In the genomic region with DNA sequence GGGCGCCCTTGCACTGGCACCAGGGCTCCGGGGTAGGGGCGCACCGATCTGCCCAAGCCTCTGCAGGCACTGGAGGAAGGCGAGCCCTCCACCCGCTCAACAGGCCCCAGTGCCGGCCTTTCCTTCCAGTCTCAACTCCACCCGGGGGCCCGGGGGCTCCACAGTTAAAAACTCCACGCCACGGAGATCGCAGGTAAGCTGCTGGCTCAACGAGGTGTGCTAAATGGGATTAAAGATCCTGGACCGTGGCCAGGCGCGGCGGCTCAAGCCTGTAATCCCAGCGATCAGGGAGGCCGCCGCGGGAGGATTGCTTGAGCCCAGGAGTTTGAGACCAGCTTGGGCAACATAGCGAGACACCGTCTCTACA, we compare ENCODE assay signal across 8 cellular contexts. TPM values are rescaled to one million over a fixed set of nuclear protein-coding genes. Genes with fewer than 3 reads are reported as not detected.
A peak's percentile ranks its signal among the peaks of the same experiment; 100 is the strongest.
DNase-seq lines count a peak whose midpoint lies in the region; ATAC-seq, FAIRE-seq and TF ChIP-seq lines count a peak whose summit lies in the region.

No MANE protein-coding gene starts in this region.

- ATAC-seq in naive B cell (ENCODE audit: low read depth in 2 of 2), result no peak

- H3K27me3 Mint-ChIP-seq in naive B cell, result no peaks in the 10 kb centered on the region

- H3K27ac Mint-ChIP-seq in naive B cell, result peak overlapping the region; percentile 21 to 97 (median 88)

- POLR2A ChIA-PET in AG04449 (lab: Yijun Ruan, JAX), result no interaction called here

- peak overlapping the region; percentile 47 for H3K27ac ChIP-seq in cingulate gyrus (ENCODE audit: low read depth, low read length)

- H3K9me3 Mint-ChIP-seq in naive B cell, result no peaks in the 10 kb centered on the region

- DNase-seq in AG04449 (ENCODE audit: low read depth, low spot score) (no peak), LNCaP clone FGC (ENCODE audit: low read depth) (no peak), naive B cell (no peak), cortex of kidney (lab: John Stamatoyannopoulos, UW) (no peak), glomerular visceral epithelial cell (ENCODE audit: extremely low spot score) (no peak), GM12891 (ENCODE audit: insufficient read length, low spot score) (no peak)
- no peak for DNase-seq in stimulated activated CD4-positive, alpha-beta T cell treated with anti-CD3 and anti-CD28 coated beads, Interleukin-1b, Interleukin-23, amount 100 ng/mL, for 48 hours

- TF ChIP-seq CTCF in AG04449 (IDR thresholded peaks at IDR 0.05; ENCODE audit: insufficient read depth, low read length, missing control alignments) (no peak), LNCaP clone FGC (IDR thresholded peaks at IDR 0.05; ENCODE audit: control insufficient read depth, extremely low read depth, insufficient read depth) (no peak)

- CTCF ChIA-PET in AG04449 (lab: Yijun Ruan, JAX), result interaction anchor here (0.5 to 1.3 kb wide), 3 partner anchors 11 to 130 kb away, joined by 3 read pairs; no protein-coding TSS in a partner anchor

- TF ChIP-seq POLR2A in GM12891 (IDR thresholded peaks at IDR 0.05; ENCODE audit: low read depth, low read length), result no peak

- H3K36me3 Mint-ChIP-seq in naive B cell, result peaks cover 0 to 7% of the 10 kb centered on the region in 2 donors

- peaks cover 23 to 36% (median 27%) of the 10 kb centered on the region in 3 donors for H3K4me1 Mint-ChIP-seq in naive B cell

- H3K4me3 Mint-ChIP-seq in naive B cell, result peak overlapping the region; percentile 86 to 96 (median 90)

- no peak for FAIRE-seq in GM12891 (lab: Jason Lieb, UNC)

- peak overlapping the region; percentile 86; the same call in 1 of the 2 replicates for H3K4me3 ChIP-seq in AG04449 (ENCODE audit: low read depth, low read length)
- H3K4me3 ChIP-seq in LNCaP clone FGC (ENCODE audit: low read depth, low read length), result peak overlapping the region; percentile 96

TF ChIP-seq in GM12891, 5 proteins besides CTCF, POLR2A, EP300 and RAD21:
- TF ChIP-seq SPI1 (IDR thresholded peaks at IDR 0.05; ENCODE audit: low read depth, low read length), result no peak
- TF ChIP-seq POU2F2 (IDR thresholded peaks at IDR 0.05; ENCODE audit: low read depth, low read length), result no peak
- no peak for TF ChIP-seq TAF1 (IDR thresholded peaks at IDR 0.05; ENCODE audit: low read depth, low read length)
- TF ChIP-seq POLR2AphosphoS5 (IDR thresholded peaks at IDR 0.05; ENCODE audit: low read depth, low read length), result no peak
- no peak for TF ChIP-seq PAX5 (IDR thresholded peaks at IDR 0.05; ENCODE audit: insufficient read depth, low read length, severe bottlenecking)

RNA-seq across cellular contexts. Expression of a gene that starts 0.5 kb away (rescaled TPM):
- 1 to 10 TPM in 1 of 6 donors, under 1 TPM in 3, not detected in 2; 0.13 to 1.2 (median 0.49) TPM for polyA plus RNA-seq in naive B cell (ENCODE audit: low read depth in 6 of 6)
- polyA plus RNA-seq in GM12891 (2012; ENCODE audit: low read depth, missing spikeins), result 0.59 TPM

RNA-seq across cellular contexts. Expression of a gene that starts 0.6 kb away (rescaled TPM):
- 10 to 100 TPM in 5 of 6 donors, 1 to 10 TPM in 1; 9.2 to 30.3 (median 21.1) TPM for polyA plus RNA-seq in naive B cell (ENCODE audit: low read depth in 6 of 6)
- 13.8 TPM for polyA plus RNA-seq in GM12891 (2012; ENCODE audit: low read depth, missing spikeins)
